Comparison of ENCODE assay signal across 30 cellular contexts in the genomic region with DNA sequence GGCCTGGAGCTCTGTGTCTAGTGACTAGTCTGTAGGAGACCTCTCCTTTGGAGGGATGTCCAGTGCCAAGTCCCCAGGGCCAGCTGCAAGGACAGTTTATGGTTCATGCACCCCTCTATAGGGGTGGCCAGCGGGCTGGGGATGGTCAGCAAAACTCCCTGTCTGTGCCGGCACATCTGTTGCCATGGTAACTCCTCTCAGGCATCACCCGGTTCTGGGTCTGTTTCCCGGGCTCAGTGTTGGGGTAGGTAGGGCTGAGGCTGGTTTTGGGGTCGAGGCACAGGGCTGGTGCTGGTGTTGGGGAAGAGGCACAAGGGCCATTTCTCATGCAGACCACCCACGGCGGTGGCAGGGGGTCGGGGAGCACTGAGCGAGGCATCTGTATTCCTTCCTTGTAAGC.
"Had no signal": no experiment of that assay in that cellular context is flagged by ENCODE, and none has a peak within 500 bp of the region (broad histone marks: within the 10 kb centered on the region; RNA-seq: fewer than 3 reads in every experiment).

No MANE protein-coding gene starts in this region.

- DNase-seq: activated CD4-positive, alpha-beta memory T cell treated with anti-CD3 and anti-CD28 coated beads, Interleukin-2, amount 10 ng/mL, durations not matched to agents 7 days and 5 days; activated CD4-positive, alpha-beta T cell treated with anti-CD3 and anti-CD28 coated beads for 1 hour; activated CD4-positive, alpha-beta T cell treated with anti-CD3 and anti-CD28 coated beads for 4 hours; activated CD4-positive, alpha-beta T cell treated with anti-CD3 and anti-CD28 coated beads, Interleukin-2, amount 10 ng/mL, durations not matched to agents 7 days and 5 days; activated CD4-positive, alpha-beta T cell treated with anti-CD3 and anti-CD28 coated beads, Interleukin-2, amount 50 U/mL, for 4 hours; activated CD8-positive, alpha-beta memory T cell treated with anti-CD3 and anti-CD28 coated beads, Interleukin-2, amount 50 U/mL, for 48 hours; activated gamma-delta T cell; activated naive CD4-positive, alpha-beta T cell; activated naive CD4-positive, alpha-beta T cell treated with anti-CD3 and anti-CD28 coated beads, Interleukin-2, amount 10 ng/mL, durations not matched to agents 7 days and 5 days; activated naive CD8-positive, alpha-beta T cell treated with anti-CD3 and anti-CD28 coated beads, Interleukin-2, amount 10 ng/mL, durations not matched to agents 7 days and 5 days; activated T-cell treated with anti-CD3 and anti-CD28 coated beads for 4 hours; activated T-cell treated with anti-CD3 and anti-CD28 coated beads, Interleukin-2, amount 50 U/mL, for 24 hours; activated T-cell treated with anti-CD3 and anti-CD28 coated beads, Interleukin-2, amount 50 U/mL, for 72 hours; brain microvascular endothelial cell; effector memory CD4-positive, alpha-beta T cell; endodermal cell; foreskin fibroblast; head of caudate nucleus; T-helper 2 cell had no signal

- H3K36me3 Mint-ChIP-seq: activated naive CD4-positive, alpha-beta T cell treated with anti-CD3 and anti-CD28 coated beads, Interleukin-2, amount 10 ng/mL, durations not matched to agents 7 days and 5 days; activated naive CD4-positive, alpha-beta T cell treated with anti-CD3 and anti-CD28 coated beads, Interleukin-2, amount 50 U/mL, for 72 hours; activated naive CD8-positive, alpha-beta T cell treated with anti-CD3 and anti-CD28 coated beads, Interleukin-2, amount 10 ng/mL, durations not matched to agents 7 days and 5 days; WTC11 had no signal

- H3K27ac Mint-ChIP-seq: activated CD4-positive, alpha-beta memory T cell treated with anti-CD3 and anti-CD28 coated beads, Interleukin-2, amount 10 ng/mL, durations not matched to agents 7 days and 5 days; activated CD4-positive, alpha-beta T cell treated with anti-CD3 and anti-CD28 coated beads, Interleukin-2, amount 10 ng/mL, durations not matched to agents 7 days and 5 days; activated naive CD4-positive, alpha-beta T cell treated with anti-CD3 and anti-CD28 coated beads, Interleukin-2, amount 10 ng/mL, durations not matched to agents 7 days and 5 days; activated naive CD4-positive, alpha-beta T cell treated with anti-CD3 and anti-CD28 coated beads, Interleukin-2, amount 50 U/mL, for 72 hours; activated naive CD8-positive, alpha-beta T cell treated with anti-CD3 and anti-CD28 coated beads, Interleukin-2, amount 10 ng/mL, durations not matched to agents 7 days and 5 days; activated T-cell treated with anti-CD3 and anti-CD28 coated beads, Interleukin-2, amount 50 U/mL, for 24 hours; activated T-cell treated with anti-CD3 and anti-CD28 coated beads, Interleukin-2, amount 50 U/mL, for 72 hours; dendritic cell treated with granulocyte-macrophage colony-stimulating factor and Interleukin-4, amounts not matched to agents 40 ng/mL and 50 ng/mL, for 4 days; endodermal cell; WTC11 had no signal

- H3K9me3 ChIP-seq: ascending aorta had no signal

- H3K4me3 ChIP-seq: ascending aorta, coronary artery, dorsolateral prefrontal cortex had no signal

- H3K4me1 ChIP-seq: ascending aorta had no signal

- H3K4me3 Mint-ChIP-seq: activated CD4-positive, alpha-beta memory T cell treated with anti-CD3 and anti-CD28 coated beads, Interleukin-2, amount 10 ng/mL, durations not matched to agents 7 days and 5 days; activated CD4-positive, alpha-beta T cell treated with anti-CD3 and anti-CD28 coated beads, Interleukin-2, amount 10 ng/mL, durations not matched to agents 7 days and 5 days; activated naive CD4-positive, alpha-beta T cell treated with anti-CD3 and anti-CD28 coated beads, Interleukin-2, amount 10 ng/mL, durations not matched to agents 7 days and 5 days; activated naive CD8-positive, alpha-beta T cell treated with anti-CD3 and anti-CD28 coated beads, Interleukin-2, amount 10 ng/mL, durations not matched to agents 7 days and 5 days; activated T-cell treated with anti-CD3 and anti-CD28 coated beads, Interleukin-2, amount 50 U/mL, for 24 hours; activated T-cell treated with anti-CD3 and anti-CD28 coated beads, Interleukin-2, amount 50 U/mL, for 72 hours; central memory CD8-positive, alpha-beta T cell; dendritic cell treated with granulocyte-macrophage colony-stimulating factor and Interleukin-4, amounts not matched to agents 40 ng/mL and 50 ng/mL, for 4 days; endodermal cell; WTC11 had no signal

- H3K4me1 Mint-ChIP-seq: activated CD4-positive, alpha-beta memory T cell treated with anti-CD3 and anti-CD28 coated beads, Interleukin-2, amount 10 ng/mL, durations not matched to agents 7 days and 5 days; activated CD4-positive, alpha-beta T cell treated with anti-CD3 and anti-CD28 coated beads, Interleukin-2, amount 10 ng/mL, durations not matched to agents 7 days and 5 days; activated naive CD4-positive, alpha-beta T cell treated with anti-CD3 and anti-CD28 coated beads, Interleukin-2, amount 10 ng/mL, durations not matched to agents 7 days and 5 days; activated naive CD8-positive, alpha-beta T cell treated with anti-CD3 and anti-CD28 coated beads, Interleukin-2, amount 10 ng/mL, durations not matched to agents 7 days and 5 days; central memory CD8-positive, alpha-beta T cell; endodermal cell had no signal

- H3K36me3 ChIP-seq: ascending aorta, brain microvascular endothelial cell had no signal

- FAIRE-seq: bronchial epithelial cell, frontal cortex had no signal

- H3K27me3 Mint-ChIP-seq: activated CD4-positive, alpha-beta memory T cell treated with anti-CD3 and anti-CD28 coated beads, Interleukin-2, amount 10 ng/mL, durations not matched to agents 7 days and 5 days; activated CD4-positive, alpha-beta T cell treated with anti-CD3 and anti-CD28 coated beads, Interleukin-2, amount 10 ng/mL, durations not matched to agents 7 days and 5 days; activated naive CD4-positive, alpha-beta T cell treated with anti-CD3 and anti-CD28 coated beads, Interleukin-2, amount 10 ng/mL, durations not matched to agents 7 days and 5 days had no signal

- ATAC-seq: activated naive CD4-positive, alpha-beta T cell treated with anti-CD3 and anti-CD28 coated beads, Interleukin-2, amount 50 U/mL, for 72 hours; activated T-cell treated with anti-CD3 and anti-CD28 coated beads, Interleukin-2, amount 50 U/mL, for 72 hours; esophagus mucosa; WTC11 had no signal

- H3K9me3 Mint-ChIP-seq: activated CD4-positive, alpha-beta T cell treated with anti-CD3 and anti-CD28 coated beads, Interleukin-2, amount 10 ng/mL, durations not matched to agents 7 days and 5 days; activated naive CD4-positive, alpha-beta T cell treated with anti-CD3 and anti-CD28 coated beads, Interleukin-2, amount 10 ng/mL, durations not matched to agents 7 days and 5 days; activated naive CD8-positive, alpha-beta T cell treated with anti-CD3 and anti-CD28 coated beads, Interleukin-2, amount 10 ng/mL, durations not matched to agents 7 days and 5 days; activated T-cell treated with anti-CD3 and anti-CD28 coated beads, Interleukin-2, amount 50 U/mL, for 24 hours; activated T-cell treated with anti-CD3 and anti-CD28 coated beads, Interleukin-2, amount 50 U/mL, for 72 hours; dendritic cell treated with granulocyte-macrophage colony-stimulating factor and Interleukin-4, amounts not matched to agents 40 ng/mL and 50 ng/mL, for 4 days; endodermal cell had no signal

- H3K27me3 ChIP-seq: ascending aorta, brain microvascular endothelial cell had no signal

- H3K27ac ChIP-seq: ascending aorta, brain microvascular endothelial cell, coronary artery, dorsolateral prefrontal cortex, VCaP had no signal
